ENCODE assay signal across 6 cellular contexts in genomic region chr19:14047866-14048265, GRCh38. TPM values are rescaled to one million over a fixed set of nuclear protein-coding genes. Genes with fewer than 3 reads are reported as not detected.
"Had no signal": no experiment of that assay in that cellular context is flagged by ENCODE, and none has a peak within 500 bp of the region (broad histone marks: within the 10 kb centered on the region; RNA-seq: fewer than 3 reads in every experiment).

No MANE protein-coding gene starts in this region.

RNA-seq across cellular contexts. Expression of gene PALM3, which starts 14.0 kb away (rescaled TPM):
- total RNA-seq: GM23248 had no signal

RNA-seq across cellular contexts. Expression of gene RLN3, which starts 19.9 kb away (rescaled TPM):
- total RNA-seq: GM23248, GM23338, H4, H7, H9, HFFc6 had no signal
- polyA plus RNA-seq: GM23248, GM23338 had no signal

RNA-seq across cellular contexts. Expression of gene C19orf67, which starts 37.7 kb away (rescaled TPM):
- total RNA-seq: GM23248, GM23338, H4, HFFc6 had no signal
- polyA plus RNA-seq: GM23248, GM23338 had no signal
